In genomic region chr10:101280511-101280910, GRCh38 we compare ENCODE assay signal across 35 cellular contexts. TPM values are rescaled to one million over a fixed set of nuclear protein-coding genes. Genes with fewer than 3 reads are reported as not detected.
"Had no signal": no experiment of that assay in that cellular context is flagged by ENCODE, and none has a peak within 500 bp of the region (broad histone marks: within the 10 kb centered on the region; RNA-seq: fewer than 3 reads in every experiment).

No MANE protein-coding gene starts in this region.

- H3K4me2 ChIP-seq: smooth muscle cell had no signal

- H3K27ac Mint-ChIP-seq: immature natural killer cell; memory B cell; naive thymus-derived CD4-positive, alpha-beta T cell; natural killer cell treated with Interleukin-12 subunit alpha and Interleukin-12 subunit beta and Interleukin-15 and Interleukin-18, amount 100 ng/mL, for 72 hours; progenitor cell of endocrine pancreas; stimulated activated memory B cell treated with anti-CD40 and anti-IgM and Interleukin-4, amounts not matched to agents 10 μg/mL and 1 μg/mL and 100 μg/mL, for 72 hours had no signal

- H3K9me3 Mint-ChIP-seq: immature natural killer cell; memory B cell; naive thymus-derived CD4-positive, alpha-beta T cell; natural killer cell treated with Interleukin-12 subunit alpha and Interleukin-12 subunit beta and Interleukin-15 and Interleukin-18, amount 100 ng/mL, for 72 hours; neural crest cell; stimulated activated memory B cell treated with anti-CD40 and anti-IgM and Interleukin-4, amounts not matched to agents 10 μg/mL and 1 μg/mL and 100 μg/mL, for 72 hours had no signal

- H3K4me1 ChIP-seq: right lobe of liver, testis, vagina had no signal

- H3K9me3 ChIP-seq: left lung, mucosa of descending colon, neutrophil, ovary, right atrium auricular region, right lobe of liver, stomach, testis, thyroid gland, transverse colon, upper lobe of left lung, vagina had no signal

- H3K27ac ChIP-seq: left lung, neutrophil, ovary, right atrium auricular region, right lobe of liver, stomach, testis, thyroid gland, transverse colon, upper lobe of left lung, vagina had no signal

- H3K4me3 Mint-ChIP-seq: immature natural killer cell; memory B cell; naive thymus-derived CD4-positive, alpha-beta T cell; natural killer cell treated with Interleukin-12 subunit alpha and Interleukin-12 subunit beta and Interleukin-15 and Interleukin-18, amount 100 ng/mL, for 72 hours; neural crest cell; stimulated activated memory B cell treated with anti-CD40 and anti-IgM and Interleukin-4, amounts not matched to agents 10 μg/mL and 1 μg/mL and 100 μg/mL, for 72 hours had no signal

- H3K4me3 ChIP-seq: left lung, lung, mucosa of descending colon, ovary, right atrium auricular region, right lobe of liver, smooth muscle cell, stomach, testis, thyroid gland, transverse colon, upper lobe of left lung, vagina had no signal

- H3K36me3 Mint-ChIP-seq: immature natural killer cell; memory B cell; natural killer cell treated with Interleukin-12 subunit alpha and Interleukin-12 subunit beta and Interleukin-15 and Interleukin-18, amount 100 ng/mL, for 72 hours; stimulated activated memory B cell treated with anti-CD40 and anti-IgM and Interleukin-4, amounts not matched to agents 10 μg/mL and 1 μg/mL and 100 μg/mL, for 72 hours had no signal

- ATAC-seq: left colon; left lung; mucosa of descending colon; naive thymus-derived CD4-positive, alpha-beta T cell; natural killer cell treated with Interleukin-12 subunit alpha and Interleukin-12 subunit beta and Interleukin-15 and Interleukin-18, amount 100 ng/mL, for 72 hours; right lobe of liver; stimulated activated memory B cell treated with anti-CD40 and anti-IgM and Interleukin-4, amounts not matched to agents 10 μg/mL and 1 μg/mL and 100 μg/mL, for 72 hours; stimulated activated naive CD8-positive, alpha-beta T cell treated with anti-CD3 and anti-CD28 coated beads, Interleukin-15, Interleukin-2, amounts not matched to agents 100 U/mL and 50 U/mL, for 24 hours had no signal

- H3K4me1 Mint-ChIP-seq: immature natural killer cell had no signal

- H3K27me3 ChIP-seq: ovary, testis, vagina had no signal

- DNase-seq: hypothalamus; immature natural killer cell; kidney; left colon; left lung; midbrain; mucosa of descending colon; naive thymus-derived CD4-positive, alpha-beta T cell; occipital lobe; ovary; right lobe of liver; stimulated activated CD4-positive, alpha-beta T cell treated with anti-CD3 and anti-CD28 coated beads, Interleukin-1b, Interleukin-23, amount 100 ng/mL, for 48 hours; stimulated activated CD4-positive, alpha-beta T cell treated with anti-CD3 and anti-CD28 coated beads, Interleukin-2, amount 100 ng/mL, for 48 hours; stimulated activated CD4-positive, alpha-beta T cell treated with anti-CD3 and anti-CD28 coated beads, Interleukin-4, amount 100 ng/mL, for 4 hours; stimulated activated CD8-positive, alpha-beta memory T cell treated with anti-CD3 and anti-CD28 coated beads, Interleukin-4, amount 100 ng/mL, for 48 hours; stimulated activated naive CD8-positive, alpha-beta T cell treated with anti-CD3 and anti-CD28 coated beads, Interleukin-15, Interleukin-2, amounts not matched to agents 100 U/mL and 50 U/mL, for 24 hours; stomach; testis; thyroid gland; transverse colon; upper lobe of left lung had no signal

- H3K36me3 ChIP-seq: left lung, neutrophil, ovary, right atrium auricular region, right lobe of liver, stomach, thyroid gland, transverse colon, upper lobe of left lung, vagina had no signal

RNA-seq across cellular contexts. Expression of gene LBX1, which starts 51.2 kb away (rescaled TPM):
- total RNA-seq: kidney; left colon; lower leg skin; mucosa of descending colon; naive thymus-derived CD4-positive, alpha-beta T cell; natural killer cell treated with Interleukin-12 subunit alpha and Interleukin-12 subunit beta and Interleukin-15 and Interleukin-18, amount 100 ng/mL, for 72 hours; occipital lobe; ovary; progenitor cell of endocrine pancreas; pulmonary artery endothelial cell; renal cortical epithelial cell; right atrium auricular region; right lobe of liver; smooth muscle cell; stomach; thyroid gland; transverse colon; urinary bladder; vagina had no signal
- polyA plus RNA-seq: immature natural killer cell; naive thymus-derived CD4-positive, alpha-beta T cell; ovary; smooth muscle cell; stomach; urinary bladder had no signal
